4 cellular contexts compared by ENCODE assay signal in genomic region chr5:88117546-88117945, GRCh38.
"Had no signal": no experiment of that assay in that cellular context is flagged by ENCODE, and none has a peak within 500 bp of the region (broad histone marks: within the 10 kb centered on the region; RNA-seq: fewer than 3 reads in every experiment).

No MANE protein-coding gene starts in this region.

- ATAC-seq: K562 had no signal

- H3K27ac ChIP-seq: HL-60 had no signal

- DNase-seq: IMR-90, KBM-7 had no signal

- H3K4me3 ChIP-seq: K562 had no signal
